Comparison of ENCODE assay signal across 1 cellular context in the genomic region with DNA sequence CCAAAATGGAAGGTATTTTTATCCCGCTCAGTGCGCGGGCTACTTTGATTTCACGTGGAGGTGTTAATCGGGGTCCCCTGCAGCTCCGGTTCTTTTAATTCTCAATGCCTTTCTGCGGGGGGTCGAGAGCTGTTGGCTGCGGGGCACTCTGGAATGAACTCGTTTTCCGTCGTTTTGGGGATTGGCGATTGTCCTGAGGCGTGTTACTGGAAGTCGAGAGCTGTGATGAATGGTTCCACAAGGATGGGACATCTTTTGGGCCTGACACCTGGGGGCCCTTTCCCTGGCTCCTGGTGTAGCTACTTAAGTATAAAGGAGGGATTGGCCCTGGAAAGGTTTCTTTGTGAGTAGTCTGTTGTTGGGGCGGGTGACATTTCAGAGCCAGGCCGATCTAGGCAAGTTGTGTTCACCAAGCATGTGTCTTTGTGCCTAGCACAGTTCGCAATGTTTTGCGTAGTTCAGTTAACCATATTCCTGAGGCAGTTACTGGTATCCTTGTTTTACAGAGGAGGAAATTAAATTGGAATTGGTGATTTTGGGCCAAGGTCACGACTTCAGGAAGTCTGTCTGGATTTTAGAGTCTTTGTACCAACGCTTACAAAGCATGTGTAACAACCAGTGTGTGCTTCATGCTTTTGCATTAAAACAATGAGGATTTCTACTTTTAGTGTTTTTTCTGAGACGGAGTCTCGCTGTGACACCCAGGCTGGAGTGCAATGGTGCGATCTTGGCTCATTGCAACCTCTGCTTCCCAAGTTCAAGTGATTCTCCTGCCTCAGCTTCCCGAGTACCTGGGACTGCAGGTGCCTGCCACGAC.
TF ChIP-seq lines count a peak whose summit lies in the region.

No MANE protein-coding gene starts in this region.

TF ChIP-seq in IMR-90, 13 proteins besides CTCF, POLR2A, EP300 and RAD21:
- TF ChIP-seq, protein P1, sequence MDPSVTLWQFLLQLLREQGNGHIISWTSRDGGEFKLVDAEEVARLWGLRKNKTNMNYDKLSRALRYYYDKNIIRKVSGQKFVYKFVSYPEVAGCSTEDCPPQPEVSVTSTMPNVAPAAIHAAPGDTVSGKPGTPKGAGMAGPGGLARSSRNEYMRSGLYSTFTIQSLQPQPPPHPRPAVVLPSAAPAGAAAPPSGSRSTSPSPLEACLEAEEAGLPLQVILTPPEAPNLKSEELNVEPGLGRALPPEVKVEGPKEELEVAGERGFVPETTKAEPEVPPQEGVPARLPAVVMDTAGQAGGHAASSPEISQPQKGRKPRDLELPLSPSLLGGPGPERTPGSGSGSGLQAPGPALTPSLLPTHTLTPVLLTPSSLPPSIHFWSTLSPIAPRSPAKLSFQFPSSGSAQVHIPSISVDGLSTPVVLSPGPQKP (IDR thresholded peaks at IDR 0.05; ENCODE audit: borderline replicate concordance, low read depth, low read length), result no peak
- TF ChIP-seq FOS (IDR thresholded peaks at IDR 0.05; ENCODE audit: low read depth, low read length), result no peak
